ENCODE assay signal across 9 cellular contexts in the genomic region with DNA sequence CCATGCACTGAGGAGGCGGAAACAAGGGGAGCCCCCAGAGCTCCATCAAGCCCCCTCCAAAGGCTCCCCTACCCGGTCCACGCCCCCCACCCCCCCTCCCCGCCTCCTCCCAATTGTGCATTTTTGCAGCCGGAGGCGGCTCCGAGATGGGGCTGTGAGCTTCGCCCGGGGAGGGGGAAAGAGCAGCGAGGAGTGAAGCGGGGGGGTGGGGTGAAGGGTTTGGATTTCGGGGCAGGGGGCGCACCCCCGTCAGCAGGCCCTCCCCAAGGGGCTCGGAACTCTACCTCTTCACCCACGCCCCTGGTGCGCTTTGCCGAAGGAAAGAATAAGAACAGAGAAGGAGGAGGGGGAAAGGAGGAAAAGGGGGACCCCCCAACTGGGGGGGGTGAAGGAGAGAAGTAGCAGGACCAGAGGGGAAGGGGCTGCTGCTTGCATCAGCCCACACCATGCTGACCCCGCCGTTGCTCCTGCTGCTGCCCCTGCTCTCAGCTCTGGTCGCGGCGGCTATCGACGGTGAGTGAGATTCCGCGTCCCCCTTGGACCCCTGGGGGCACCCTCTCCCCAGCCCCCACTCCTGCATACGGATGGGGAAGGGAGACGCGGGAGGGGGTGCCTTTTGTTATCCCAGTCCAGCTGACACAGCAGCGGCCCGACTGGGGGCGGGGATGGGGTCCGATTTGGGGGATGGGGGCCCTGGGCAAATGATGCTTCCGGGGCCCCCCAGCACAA. TPM values are rescaled to one million over a fixed set of nuclear protein-coding genes. Genes with fewer than 3 reads are reported as not detected.
DNase-seq lines count a peak whose midpoint lies in the region; ATAC-seq, FAIRE-seq and TF ChIP-seq lines count a peak whose summit lies in the region.
"Had no signal": no experiment of that assay in that cellular context is flagged by ENCODE, and none has a peak within 500 bp of the region (broad histone marks: within the 10 kb centered on the region; RNA-seq: fewer than 3 reads in every experiment).

No MANE protein-coding gene starts in this region.

- WGBS in H1 (ENCODE audit: extremely low coverage in 1 of 2, insufficient coverage in 1 of 2, insufficient read length in 1 of 2, insufficient replicate concordance in 2 of 2, low coverage in 1 of 2, low lambda C conversion rate in 2 of 2, missing lambda C conversion rate in 1 of 2), 2 experiments, result 2% methylated on average over 11 of the region's 35 CpGs; no CpG with 5 or more reads in 1 of the 2 experiments

- POLR2A ChIA-PET in H1 (lab: Charles Lee; ENCODE audit: partially characterized antibody), result interaction anchor here (0.5 to 9.3 kb wide), 45 partner anchors 7 to 1043 kb away, joined by 3 to 105 read pairs (median 5); a partner anchor contains a TSS

- peak overlapping the region; percentile 81 for H3K56ac ChIP-seq in H1 (replicated peaks; ENCODE audit: insufficient read length, low read depth, low read length)

- TF ChIP-seq RAD21 in H1 (IDR thresholded peaks at IDR 0.05 in 1 of 2, conservative IDR thresholded peaks at IDR 0.05 in 1 of 2; ENCODE audit: low read depth in 2 of 2, low read length in 2 of 2), result no peak

- no peaks in the 10 kb centered on the region for H3K9me3 ChIP-seq in BLaER1
- no peaks in the 10 kb centered on the region for H3K9me3 ChIP-seq in MM.1S (replicated peaks; ENCODE audit: insufficient read depth, low read length)
- no peaks in the 10 kb centered on the region for H3K9me3 ChIP-seq in H1 (ENCODE audit: insufficient read depth in 2 of 2, low read depth in 1 of 2, low read length in 1 of 2)

- H3K18ac ChIP-seq in H1 (ENCODE audit: extremely low read depth, low read length), result peak overlapping the region; percentile 68

- H3K27ac ChIP-seq in BLaER1 (no peak overlapping the region), MM.1S (ENCODE audit: low read length) (no peak overlapping the region), H1 (ENCODE audit: low read depth, low read length) (peak overlapping the region; percentile 71; the same call in 1 of the 2 replicates)

- H4K5ac ChIP-seq in H1 (ENCODE audit: insufficient read length, low read depth, low read length), result peak overlapping the region; percentile 1

- H3K36me3 Mint-ChIP-seq in nephron (ENCODE audit: low read depth), result no peaks in the 10 kb centered on the region

- peak overlapping the region; percentile 73 for H3K9ac ChIP-seq in BLaER1
- H3K9ac ChIP-seq in MM.1S (ENCODE audit: low read length), result no peak overlapping the region
- peak overlapping the region; percentile 66 to 81 (median 70) for H3K9ac ChIP-seq in H1 (replicated peaks in 1 of 4; ENCODE audit: extremely low read depth in 1 of 4, low read depth in 3 of 4, low read length in 3 of 4)

- H3K79me1 ChIP-seq in H1 (ENCODE audit: low read depth, low read length), result peaks cover 13% of the 10 kb centered on the region

- H4K20me1 ChIP-seq in BLaER1, result peaks cover 26% of the 10 kb centered on the region
- no peaks in the 10 kb centered on the region for H4K20me1 ChIP-seq in MM.1S (ENCODE audit: insufficient read depth, low read length)
- H4K20me1 ChIP-seq in H1 (replicated peaks in 1 of 2; ENCODE audit: control insufficient read depth in 1 of 2, insufficient read depth in 2 of 2, low read length in 2 of 2), result peaks cover 5 to 13% of the 10 kb centered on the region in 2 experiments

- no peak for TF ChIP-seq EP300 in H1 (IDR thresholded peaks at IDR 0.05; ENCODE audit: borderline replicate concordance in 1 of 2, low read depth in 2 of 2, low read length in 2 of 2)

- H3K4me1 ChIP-seq in BLaER1, result peaks cover 35% of the 10 kb centered on the region
- peaks cover 9% of the 10 kb centered on the region; the same call in 1 of the 2 replicates for H3K4me1 ChIP-seq in MM.1S (ENCODE audit: low read length)
- H3K4me1 ChIP-seq in H1 (replicated peaks in 1 of 4; ENCODE audit: control insufficient read depth in 3 of 4, insufficient read depth in 4 of 4, low read length in 3 of 4), result peaks cover 19 to 37% (median 26%) of the 10 kb centered on the region in 4 experiments; a peak in 6 of 7 replicates

- ATAC-seq in HG03135 (IDR thresholded peaks at IDR 0.05; ENCODE audit: unreplicated experiment) (no peak), GM21447 (IDR thresholded peaks at IDR 0.05; ENCODE audit: unreplicated experiment) (no peak)

- H3K23ac ChIP-seq in H1 (ENCODE audit: insufficient read length), result no peak overlapping the region

- H3K4me2 ChIP-seq in BLaER1 (peak overlapping the region; percentile 97), MM.1S (ENCODE audit: low read depth, low read length) (no peak overlapping the region), H1 (ENCODE audit: insufficient read depth in 1 of 2, low read depth in 2 of 2, low read length in 2 of 2) (peak overlapping the region; percentile 78 to 86)

- no peaks in the 10 kb centered on the region for H3K9me3 Mint-ChIP-seq in nephron

- peak overlapping the region in 2 of 3 experiments; percentile 54 to 87 for H3K27ac Mint-ChIP-seq in nephron

- peak overlapping the region; percentile 94 to 98 (median 96) for H3K4me3 Mint-ChIP-seq in nephron

- H3K4me1 Mint-ChIP-seq in nephron, result peaks cover 59% of the 10 kb centered on the region

- no peak overlapping the region for H2AFZ ChIP-seq in MM.1S (ENCODE audit: low read length)
- no peak overlapping the region for H2AFZ ChIP-seq in H1 (ENCODE audit: low read length)

- TF ChIP-seq CTCF in MM.1S (IDR thresholded peaks at IDR 0.05; ENCODE audit: low read length), result no peak
- no peak for TF ChIP-seq CTCF in H1 (IDR thresholded peaks at IDR 0.05; ENCODE audit: control extremely low read depth in 1 of 3, insufficient read depth in 1 of 3, low read depth in 1 of 3, low read length in 3 of 3)
- no peak for TF ChIP-seq CTCF in nephron (IDR thresholded peaks at IDR 0.05; ENCODE audit: unreplicated experiment in 3 of 3)

- CTCF ChIA-PET in H1 (lab: Charles Lee; ENCODE audit: partially characterized antibody), result interaction anchor here (0.7 to 19.8 kb wide), 8 partner anchors 12 to 85 kb away, joined by 3 to 305 read pairs (median 16); a partner anchor contains a TSS

- no peak overlapping the region for H2BK120ac ChIP-seq in H1 (replicated peaks; ENCODE audit: low read depth, low read length)

- H3K36me3 ChIP-seq in BLaER1 (no peaks in the 10 kb centered on the region), MM.1S (replicated peaks; ENCODE audit: insufficient read depth, low read length) (no peaks in the 10 kb centered on the region), H1 (ENCODE audit: control insufficient read depth in 2 of 4, insufficient read depth in 4 of 4, low read length in 3 of 4) (no peaks in the 10 kb centered on the region; a peak in 1 of 8 replicates)

- 0 out of 2 replicates have a peak overlapping the region, but pooled peaks have one; percentile 29 for H2AK5ac ChIP-seq in H1 (ENCODE audit: low read depth, low read length)

- no peaks in the 10 kb centered on the region for H3F3A ChIP-seq in MM.1S (ENCODE audit: insufficient read depth, low read length)

- no peak for DNase-seq in MM.1S
- peak in 1 of 2 experiments; percentile 79 for DNase-seq in H1 (ENCODE audit: low read depth in 1 of 2, low spot score in 2 of 2)
- no peak for DNase-seq in SIG-M5 (lab: John Stamatoyannopoulos, UW)
- DNase-seq in D341Med (ENCODE audit: low spot score), result no peak

- H2BK15ac ChIP-seq in H1 (ENCODE audit: low read length), result no peak overlapping the region; the same call in 1 of the 2 replicates

- H4K91ac ChIP-seq in H1 (replicated peaks; ENCODE audit: insufficient read length, low read length), result peak overlapping the region; percentile 73

- H3K27me3 ChIP-seq in BLaER1, result peaks cover 30% of the 10 kb centered on the region
- H3K27me3 ChIP-seq in MM.1S (replicated peaks; ENCODE audit: insufficient read depth, low read length), result peaks cover 36% of the 10 kb centered on the region
- H3K27me3 ChIP-seq in H1 (replicated peaks in 1 of 4; ENCODE audit: control insufficient read depth in 3 of 4, extremely low read depth in 1 of 4, insufficient read depth in 3 of 4, low read length in 3 of 4), result no peaks in the 10 kb centered on the region

- H2BK12ac ChIP-seq in H1 (ENCODE audit: low read depth, low read length), result no peak overlapping the region

- H3K23me2 ChIP-seq in H1 (ENCODE audit: low read depth, low read length), result peaks cover 6% of the 10 kb centered on the region; the same call in 1 of the 2 replicates

- peak; percentile 54 to 74 for TF ChIP-seq POLR2A in H1 (IDR thresholded peaks at IDR 0.05; ENCODE audit: control extremely low read depth in 1 of 2, low read depth in 2 of 2, low read length in 2 of 2)

- no peaks in the 10 kb centered on the region for H3K79me2 ChIP-seq in MM.1S (ENCODE audit: low read length)
- peaks cover 7 to 43% of the 10 kb centered on the region in 2 experiments; a peak in 3 of 4 replicates for H3K79me2 ChIP-seq in H1 (ENCODE audit: control insufficient read depth in 1 of 2, insufficient read depth in 2 of 2, low read length in 2 of 2)

- no peak overlapping the region for H2BK20ac ChIP-seq in H1 (ENCODE audit: low read length)

- H3K27me3 Mint-ChIP-seq in nephron (ENCODE audit: low read depth), result peaks cover 3% of the 10 kb centered on the region

- H4K8ac ChIP-seq in H1 (ENCODE audit: extremely low read depth, insufficient read depth, low read length), result peak overlapping the region; percentile 93; the same call in 1 of the 2 replicates

- FAIRE-seq in H1 (lab: Jason Lieb, UNC), result no peak

- H3K4ac ChIP-seq in H1 (replicated peaks; ENCODE audit: insufficient read length, low read depth, low read length), result peak overlapping the region; percentile 8

- no peak overlapping the region for H3K14ac ChIP-seq in H1 (ENCODE audit: insufficient read length)

- peak overlapping the region; percentile 85 for H3K4me3 ChIP-seq in BLaER1
- H3K4me3 ChIP-seq in MM.1S (ENCODE audit: low read length), result peak overlapping the region; percentile 75; the same call in 1 of the 2 replicates
- peak overlapping the region; percentile 80 to 93 (median 82) for H3K4me3 ChIP-seq in H1 (ENCODE audit: extremely low read depth in 1 of 4, insufficient read depth in 2 of 4, low read depth in 3 of 4, low read length in 4 of 4)

- H2BK5ac ChIP-seq in H1 (ENCODE audit: low read depth, low read length), result peak overlapping the region; percentile 95

- no peaks in the 10 kb centered on the region for H3K9me2 ChIP-seq in MM.1S (replicated peaks; ENCODE audit: insufficient read depth, low read length)

RNA-seq across cellular contexts. Expression of a gene that starts 0.4 kb away (rescaled TPM):
- 92.5 and 99.1 TPM in 2 replicates for total RNA-seq in H1 (2021; fragmentation: NEBNext Ultra II Directional; extraction: Animal tissue kit (Norgen Biotek cat#: 25700))
- 35.3 and 59.0 TPM in 2 replicates for polyA plus RNA-seq in H1 (2011; rRNA removed)
- 32.8 TPM for polyA plus RNA-seq in H1 (2011; cell fraction: cytosol; rRNA removed)
- 168 TPM for polyA plus RNA-seq in H1 (2011; cell fraction: nucleus; rRNA removed)
- 61.6 to 121 TPM (median 97.9 TPM) in 4 replicates for polyA plus RNA-seq in H1 (2012, experiment 1 of 2)
- polyA plus RNA-seq in H1 (2012, experiment 2 of 2), result 64.6 TPM
- 72.6 TPM for polyA plus RNA-seq in H1 (2013, experiment 1 of 2)
- 45.3 TPM for polyA plus RNA-seq in H1 (2013, experiment 2 of 2)
- polyA minus RNA-seq in H1 (2011; rRNA and poly(A)+ RNA removed), result 137 and 189 TPM in 2 replicates
- polyA minus RNA-seq in H1 (2011; cell fraction: cytosol; rRNA and poly(A)+ RNA removed), result 104 TPM
- polyA minus RNA-seq in H1 (2011; cell fraction: nucleus; rRNA and poly(A)+ RNA removed), result 104 TPM

RNA-seq across cellular contexts. Expression of a gene that starts 17.5 kb away (rescaled TPM):
- 26.8 and 32.9 TPM in 2 replicates for total RNA-seq in H1 (2021; fragmentation: NEBNext Ultra II Directional; extraction: Animal tissue kit (Norgen Biotek cat#: 25700))
- polyA plus RNA-seq in H1 (2011; rRNA removed), result 38.7 and 52.2 TPM in 2 replicates
- 42.9 TPM for polyA plus RNA-seq in H1 (2011; cell fraction: cytosol; rRNA removed)
- polyA plus RNA-seq in H1 (2011; cell fraction: nucleus; rRNA removed), result 104 TPM
- 32.8 to 37.0 TPM (median 34.7 TPM) in 4 replicates for polyA plus RNA-seq in H1 (2012, experiment 1 of 2)
- 21.8 TPM for polyA plus RNA-seq in H1 (2012, experiment 2 of 2)
- 26.6 TPM for polyA plus RNA-seq in H1 (2013, experiment 1 of 2)
- 28.7 TPM for polyA plus RNA-seq in H1 (2013, experiment 2 of 2)
- 32.3 and 34.6 TPM in 2 replicates for polyA minus RNA-seq in H1 (2011; rRNA and poly(A)+ RNA removed)
- polyA minus RNA-seq in H1 (2011; cell fraction: cytosol; rRNA and poly(A)+ RNA removed), result 11.3 TPM
- polyA minus RNA-seq in H1 (2011; cell fraction: nucleus; rRNA and poly(A)+ RNA removed), result 30.5 TPM

RNA-seq across cellular contexts. Expression of a gene that starts 18.7 kb away (rescaled TPM):
- not detected in 2 replicates for total RNA-seq in H1 (2021; fragmentation: NEBNext Ultra II Directional; extraction: Animal tissue kit (Norgen Biotek cat#: 25700))
- polyA plus RNA-seq in H1 (2011; rRNA removed), result not detected in 2 replicates
- polyA plus RNA-seq in H1 (2011; cell fraction: cytosol; rRNA removed), result not detected
- not detected for polyA plus RNA-seq in H1 (2011; cell fraction: nucleus; rRNA removed)
- not detected in 4 replicates for polyA plus RNA-seq in H1 (2012, experiment 1 of 2)
- polyA plus RNA-seq in H1 (2012, experiment 2 of 2), result not detected
- not detected for polyA plus RNA-seq in H1 (2013, experiment 1 of 2)
- polyA plus RNA-seq in H1 (2013, experiment 2 of 2), result not detected
- not detected in 2 replicates for polyA minus RNA-seq in H1 (2011; rRNA and poly(A)+ RNA removed)
- polyA minus RNA-seq in H1 (2011; cell fraction: cytosol; rRNA and poly(A)+ RNA removed), result not detected
- not detected for polyA minus RNA-seq in H1 (2011; cell fraction: nucleus; rRNA and poly(A)+ RNA removed)
- total RNA-seq: cerebellum had no signal

RNA-seq across cellular contexts. Expression of a gene that starts 39.8 kb away (rescaled TPM):
- 20.6 and 20.9 TPM in 2 replicates for total RNA-seq in H1 (2021; fragmentation: NEBNext Ultra II Directional; extraction: Animal tissue kit (Norgen Biotek cat#: 25700))
- 23.5 and 30.8 TPM in 2 replicates for polyA plus RNA-seq in H1 (2011; rRNA removed)
- polyA plus RNA-seq in H1 (2011; cell fraction: cytosol; rRNA removed), result 23.9 TPM
- 31.8 TPM for polyA plus RNA-seq in H1 (2011; cell fraction: nucleus; rRNA removed)
- polyA plus RNA-seq in H1 (2012, experiment 1 of 2), result 18.8 to 24.4 TPM (median 22.7 TPM) in 4 replicates
- 22.8 TPM for polyA plus RNA-seq in H1 (2012, experiment 2 of 2)
- 12.4 TPM for polyA plus RNA-seq in H1 (2013, experiment 1 of 2)
- 11.5 TPM for polyA plus RNA-seq in H1 (2013, experiment 2 of 2)
- polyA minus RNA-seq in H1 (2011; rRNA and poly(A)+ RNA removed), result 12.2 and 22.2 TPM in 2 replicates
- polyA minus RNA-seq in H1 (2011; cell fraction: cytosol; rRNA and poly(A)+ RNA removed), result 17.3 TPM
- polyA minus RNA-seq in H1 (2011; cell fraction: nucleus; rRNA and poly(A)+ RNA removed), result 13.8 TPM

RNA-seq across cellular contexts. Expression of a gene that starts 50.1 kb away (rescaled TPM):
- 41.6 and 43.2 TPM in 2 replicates for total RNA-seq in H1 (2021; fragmentation: NEBNext Ultra II Directional; extraction: Animal tissue kit (Norgen Biotek cat#: 25700))
- 21.3 and 30.1 TPM in 2 replicates for polyA plus RNA-seq in H1 (2011; rRNA removed)
- 30.3 TPM for polyA plus RNA-seq in H1 (2011; cell fraction: cytosol; rRNA removed)
- 32.0 TPM for polyA plus RNA-seq in H1 (2011; cell fraction: nucleus; rRNA removed)
- polyA plus RNA-seq in H1 (2012, experiment 1 of 2), result 16.4 to 26.7 TPM (median 21.6 TPM) in 4 replicates
- polyA plus RNA-seq in H1 (2012, experiment 2 of 2), result 2.0 TPM
- 35.2 TPM for polyA plus RNA-seq in H1 (2013, experiment 1 of 2)
- polyA plus RNA-seq in H1 (2013, experiment 2 of 2), result 38.0 TPM
- 36.9 and 49.7 TPM in 2 replicates for polyA minus RNA-seq in H1 (2011; rRNA and poly(A)+ RNA removed)
- polyA minus RNA-seq in H1 (2011; cell fraction: cytosol; rRNA and poly(A)+ RNA removed), result 15.9 TPM
- 23.5 TPM for polyA minus RNA-seq in H1 (2011; cell fraction: nucleus; rRNA and poly(A)+ RNA removed)
